ENCODE assay signal across 1 cellular context in genomic region chr18:42187611-42188378, GRCh38.
TF ChIP-seq lines count a peak whose summit lies in the region.

No MANE protein-coding gene starts in this region.

TF ChIP-seq in HEK293, 187 proteins besides CTCF, POLR2A, EP300 and RAD21 (continued from another document):
- TF ChIP-seq PRDM2 (tag by site-specific recombination; IDR thresholded peaks at IDR 0.05; ENCODE audit: borderline replicate concordance) (no peak), ZFHX2 (tag by site-specific recombination; conservative IDR thresholded peaks at IDR 0.05) (peak; percentile 58), ZNF114 (tag by site-specific recombination; IDR thresholded peaks at IDR 0.05) (no peak), ZNF2 (tag by site-specific recombination; IDR thresholded peaks at IDR 0.05) (no peak), MZF1 (tag by site-specific recombination; IDR thresholded peaks at IDR 0.05; ENCODE audit: borderline replicate concordance) (no peak), ZNF391 (tag by site-specific recombination; IDR thresholded peaks at IDR 0.05; ENCODE audit: borderline replicate concordance, low read depth) (no peak), ZNF626 (tag by site-specific recombination; IDR thresholded peaks at IDR 0.05) (no peak), ZNF311 (tag by site-specific recombination; IDR thresholded peaks at IDR 0.05; ENCODE audit: borderline replicate concordance) (no peak)
